In the genomic region with DNA sequence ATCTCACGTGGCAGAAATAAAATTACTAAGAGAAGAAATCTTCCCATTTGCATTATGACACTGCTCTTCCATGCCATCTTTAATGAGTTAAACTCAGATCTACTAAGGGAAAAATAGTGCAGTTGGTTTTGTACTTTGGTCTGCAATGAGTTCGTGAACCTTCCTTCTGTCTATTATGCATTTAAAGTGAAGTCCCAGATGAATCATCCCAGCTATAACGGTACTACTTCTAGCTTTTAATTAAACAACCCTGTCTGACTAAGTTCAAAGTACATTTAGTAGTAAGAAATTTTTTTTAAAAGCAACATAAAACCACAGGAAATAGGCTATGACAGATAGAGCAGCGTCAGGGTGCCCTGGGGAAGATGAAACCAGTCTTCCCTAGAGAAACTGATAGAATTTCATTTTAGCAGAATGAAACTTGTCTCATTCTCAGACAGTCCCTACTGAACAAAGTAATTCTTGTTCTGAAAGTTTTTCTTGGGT, we compare ENCODE assay signal across 9 cellular contexts. TPM values are rescaled to one million over a fixed set of nuclear protein-coding genes. Genes with fewer than 3 reads are reported as not detected.
DNase-seq lines count a peak whose midpoint lies in the region; ATAC-seq, FAIRE-seq and TF ChIP-seq lines count a peak whose summit lies in the region.
"Had no signal": no experiment of that assay in that cellular context is flagged by ENCODE, and none has a peak within 500 bp of the region (broad histone marks: within the 10 kb centered on the region; RNA-seq: fewer than 3 reads in every experiment).

No MANE protein-coding gene starts in this region.

- DNase-seq in GM12892 (ENCODE audit: insufficient read length), result no peak
- peak; percentile 40 for DNase-seq in activated T-cell treated with anti-CD3 and anti-CD28 coated beads for 24 hours (ENCODE audit: low read depth)
- DNase-seq in left colon, result no peak
- no peak for DNase-seq in NCI-H1436 (lab: John Stamatoyannopoulos, UW)
- no peak for DNase-seq in hepatic stellate cell (ENCODE audit: low spot score)

- intact Hi-C loops in left colon (cut with DNase I, micrococcal nuclease), result loop anchor here in 1 of 2 donors (10.0 kb wide), 1 partner anchor 227 kb away; no protein-coding TSS in a partner anchor

- no peak for TF ChIP-seq POLR2A in GM12892 (IDR thresholded peaks at IDR 0.05; ENCODE audit: low read depth, low read length)

- ATAC-seq in HG03196 (IDR thresholded peaks at IDR 0.05; ENCODE audit: unreplicated experiment) (peak; percentile 70), left colon (peak; percentile 68), GM19467 (IDR thresholded peaks at IDR 0.05; ENCODE audit: unreplicated experiment) (no peak), HG02870 (IDR thresholded peaks at IDR 0.05; ENCODE audit: unreplicated experiment) (no peak)

- peak; percentile 9 for FAIRE-seq in GM12892 (lab: Jason Lieb, UNC)

RNA-seq across cellular contexts. Expression of gene TMIGD1, which starts 1.8 kb away (rescaled TPM):
- not detected for polyA plus RNA-seq in GM12892 (2012; ENCODE audit: missing spikeins)
- total RNA-seq in left colon, result 100 to 1,000 TPM; 125 to 255 TPM
- total RNA-seq: kidney epithelial cell had no signal

RNA-seq across cellular contexts. Expression of gene BLMH, which starts 40.4 kb away (rescaled TPM):
- polyA plus RNA-seq in GM12892 (2012; ENCODE audit: missing spikeins), result 35.6 TPM
- 10 to 100 TPM; 17.7 to 18.8 TPM for total RNA-seq in left colon

RNA-seq across cellular contexts. Expression of gene CPD, which starts 46.6 kb away (rescaled TPM):
- polyA plus RNA-seq in GM12892 (2012; ENCODE audit: missing spikeins), result 4.4 TPM
- 10 to 100 TPM; 79.8 to 90.8 TPM for total RNA-seq in left colon

Comparison
In these comparisons a context has a peak if more than half of its experiments do, and no peak if none do; other contexts are left out.
1. ATAC-seq: peak in HG03196 (single experiment) and left colon (single experiment); none in GM19467 (single experiment) and HG02870 (single experiment).